In the genomic region with DNA sequence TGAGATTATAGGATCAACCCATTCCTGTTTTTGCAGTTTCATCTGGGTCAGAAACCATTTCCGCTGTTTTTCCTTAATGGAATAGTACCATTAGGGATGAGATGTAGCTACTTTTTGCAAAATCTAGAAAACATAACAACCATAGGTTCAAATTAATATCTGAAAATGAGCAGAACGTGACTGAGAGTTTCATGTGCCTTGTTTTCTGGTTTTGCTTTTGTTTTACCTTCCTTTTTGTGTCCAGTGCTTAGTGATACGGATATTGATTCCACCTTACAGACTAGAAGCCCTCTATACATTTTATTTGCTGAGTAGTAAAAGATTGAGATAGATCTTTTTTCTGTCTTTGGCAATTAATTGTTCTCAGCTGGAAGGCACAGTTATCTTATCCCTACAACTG, we compare ENCODE assay signal across 1 cellular context.
TF ChIP-seq lines count a peak whose summit lies in the region.

No MANE protein-coding gene starts in this region.

TF ChIP-seq in GM12878, 131 proteins besides CTCF, POLR2A, EP300 and RAD21:
- no peak for TF ChIP-seq CREB1 (IDR thresholded peaks at IDR 0.05; ENCODE audit: low read depth)
- peak; percentile 90 to 92 for TF ChIP-seq BHLHE40 (IDR thresholded peaks at IDR 0.05; ENCODE audit: borderline replicate concordance in 1 of 2, low read depth in 2 of 2, low read length in 1 of 2)
- TF ChIP-seq MTA3 (IDR thresholded peaks at IDR 0.05; ENCODE audit: borderline replicate concordance, low read length), result no peak
- 0 out of 4 replicates have a peak, but pooled peaks of 1 of the 2 experiments have one; percentile 14 for TF ChIP-seq IKZF2 (IDR thresholded peaks at IDR 0.05)
- TF ChIP-seq RUNX3 (IDR thresholded peaks at IDR 0.05; ENCODE audit: low read length), result 0 out of 2 replicates have a peak, but pooled peaks have one; percentile 29
- TF ChIP-seq, protein P1, sequence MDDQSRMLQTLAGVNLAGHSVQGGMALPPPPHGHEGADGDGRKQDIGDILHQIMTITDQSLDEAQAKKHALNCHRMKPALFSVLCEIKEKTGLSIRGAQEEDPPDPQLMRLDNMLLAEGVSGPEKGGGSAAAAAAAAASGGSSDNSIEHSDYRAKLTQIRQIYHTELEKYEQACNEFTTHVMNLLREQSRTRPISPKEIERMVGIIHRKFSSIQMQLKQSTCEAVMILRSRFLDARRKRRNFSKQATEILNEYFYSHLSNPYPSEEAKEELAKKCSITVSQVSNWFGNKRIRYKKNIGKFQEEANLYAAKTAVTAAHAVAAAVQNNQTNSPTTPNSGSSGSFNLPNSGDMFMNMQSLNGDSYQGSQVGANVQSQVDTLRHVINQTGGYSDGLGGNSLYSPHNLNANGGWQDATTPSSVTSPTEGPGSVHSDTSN (IDR thresholded peaks at IDR 0.05; ENCODE audit: insufficient replicate concordance, low read depth, low read length), result no peak
- TF ChIP-seq, protein P2, sequence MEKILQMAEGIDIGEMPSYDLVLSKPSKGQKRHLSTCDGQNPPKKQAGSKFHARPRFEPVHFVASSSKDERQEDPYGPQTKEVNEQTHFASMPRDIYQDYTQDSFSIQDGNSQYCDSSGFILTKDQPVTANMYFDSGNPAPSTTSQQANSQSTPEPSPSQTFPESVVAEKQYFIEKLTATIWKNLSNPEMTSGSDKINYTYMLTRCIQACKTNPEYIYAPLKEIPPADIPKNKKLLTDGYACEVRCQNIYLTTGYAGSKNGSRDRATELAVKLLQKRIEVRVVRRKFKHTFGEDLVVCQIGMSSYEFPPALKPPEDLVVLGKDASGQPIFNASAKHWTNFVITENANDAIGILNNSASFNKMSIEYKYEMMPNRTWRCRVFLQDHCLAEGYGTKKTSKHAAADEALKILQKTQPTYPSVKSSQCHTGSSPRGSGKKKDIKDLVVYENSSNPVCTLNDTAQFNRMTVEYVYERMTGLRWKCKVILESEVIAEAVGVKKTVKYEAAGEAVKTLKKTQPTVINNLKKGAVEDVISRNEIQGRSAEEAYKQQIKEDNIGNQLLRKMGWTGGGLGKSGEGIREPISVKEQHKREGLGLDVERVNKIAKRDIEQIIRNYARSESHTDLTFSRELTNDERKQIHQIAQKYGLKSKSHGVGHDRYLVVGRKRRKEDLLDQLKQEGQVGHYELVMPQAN (conservative IDR thresholded peaks at IDR 0.05), result no peak
- no peak for TF ChIP-seq JUND (IDR thresholded peaks at IDR 0.05; ENCODE audit: low read depth, low read length)
- no peak for TF ChIP-seq RBBP5 (conservative IDR thresholded peaks at IDR 0.05)
- TF ChIP-seq PKNOX1 (IDR thresholded peaks at IDR 0.05), result no peak
- TF ChIP-seq BCL11A (IDR thresholded peaks at IDR 0.05; ENCODE audit: low read depth, low read length), result no peak
- TF ChIP-seq FOXK2 (IDR thresholded peaks at IDR 0.05), result no peak
- TF ChIP-seq PAX8 (IDR thresholded peaks at IDR 0.05), result no peak
- peak in 1 of 2 experiments; percentile 47; a peak in 1 of 4 replicates for TF ChIP-seq ETV6 (conservative IDR thresholded peaks at IDR 0.05 in 1 of 2, IDR thresholded peaks at IDR 0.05 in 1 of 2; ENCODE audit: borderline replicate concordance in 1 of 2, low read depth in 1 of 2)
